Comparison of ENCODE assay signal across 8 cellular contexts in genomic region chr4:87103691-87104187, GRCh38.
DNase-seq lines count a peak whose midpoint lies in the region; ATAC-seq and TF ChIP-seq lines count a peak whose summit lies in the region.

No MANE protein-coding gene starts in this region.

- intact Hi-C loops in transverse colon (cut with DNase I; ENCODE audit: low total_unique reads), result loop anchor here (10.0 kb wide), 1 partner anchor 169 kb away; the partner anchor contains the start of gene AFF1

- no peaks in the 10 kb centered on the region for H3K9me3 Mint-ChIP-seq in activated T-cell treated with anti-CD3 and anti-CD28 coated beads, Interleukin-2, amount 50 U/mL, for 4 hours

- H3K36me3 Mint-ChIP-seq in activated T-cell treated with anti-CD3 and anti-CD28 coated beads, Interleukin-2, amount 50 U/mL, for 4 hours (ENCODE audit: insufficient read depth), result peaks cover 26% of the 10 kb centered on the region

- H3K9me3 ChIP-seq in liver (ENCODE audit: control insufficient read depth in 4 of 4, low read length in 3 of 4) (no peaks in the 10 kb centered on the region), transverse colon (no peaks in the 10 kb centered on the region)

- H3K27me3 ChIP-seq in liver (ENCODE audit: control insufficient read depth in 4 of 4, insufficient read depth in 4 of 4, low read length in 3 of 4) (no peaks in the 10 kb centered on the region), transverse colon (no peaks in the 10 kb centered on the region)

- H3K4me3 Mint-ChIP-seq in activated T-cell treated with anti-CD3 and anti-CD28 coated beads, Interleukin-2, amount 50 U/mL, for 4 hours, result peak overlapping the region; percentile 15

- ATAC-seq in activated T-cell treated with anti-CD3 and anti-CD28 coated beads, Interleukin-2, amount 50 U/mL, for 4 hours, result peak; percentile 71 to 75

- no peak for DNase-seq in activated T-cell treated with anti-CD3 and anti-CD28 coated beads, Interleukin-2, amount 50 U/mL, for 4 hours
- no peak for DNase-seq in activated T-cell treated with anti-CD3 and anti-CD28 coated beads, Interleukin-2, amount 50 U/mL, for 1 hour
- DNase-seq in astrocyte of the hippocampus (ENCODE audit: low read depth, low spot score) (peak; percentile 57), transverse colon (no peak), NCI-H2107 (lab: John Stamatoyannopoulos, UW) (no peak), NCI-H2171 (lab: John Stamatoyannopoulos, UW) (no peak)
- DNase-seq in activated CD4-positive, CD25-positive, alpha-beta regulatory T cell (lab: John Stamatoyannopoulos, UW), result no peak

- H3K9ac ChIP-seq in liver (ENCODE audit: low read depth in 1 of 2, low read length in 2 of 2), result no peak overlapping the region

- no peak for TF ChIP-seq RAD21 in liver (IDR thresholded peaks at IDR 0.05)

- H3K4me1 ChIP-seq in liver (ENCODE audit: control insufficient read depth in 4 of 4, insufficient read depth in 4 of 4, low read length in 3 of 4) (peaks cover 0 to 15% (median 12%) of the 10 kb centered on the region in 4 donors), transverse colon (peaks cover 17 to 62% (median 31%) of the 10 kb centered on the region in 4 donors)

- WGBS in liver, result 84% methylated on average over 2 of the region's 2 CpGs
- 35 to 36% methylated on average over 2 of the region's 2 CpGs for WGBS in transverse colon (ENCODE audit: low coverage in 1 of 2), 2 donors

- TF ChIP-seq CTCF in liver (IDR thresholded peaks at IDR 0.05; ENCODE audit: low read depth, low read length, missing input control), result no peak
- no peak for TF ChIP-seq CTCF in transverse colon (IDR thresholded peaks at IDR 0.05)

- TF ChIP-seq EP300 in transverse colon (IDR thresholded peaks at IDR 0.05; ENCODE audit: low read depth), result no peak

- TF ChIP-seq POLR2A in transverse colon (IDR thresholded peaks at IDR 0.05), result no peak

- H3K4me3 ChIP-seq in liver (ENCODE audit: low read depth in 1 of 3, low read length in 3 of 3) (no peak overlapping the region), transverse colon (no peak overlapping the region)

- H3K27me3 Mint-ChIP-seq in activated T-cell treated with anti-CD3 and anti-CD28 coated beads, Interleukin-2, amount 50 U/mL, for 4 hours (ENCODE audit: low read depth), result no peaks in the 10 kb centered on the region

- H3K27ac ChIP-seq in liver (ENCODE audit: low read depth in 1 of 2, low read length in 2 of 2) (peak overlapping the region; percentile 39 to 73), transverse colon (peak overlapping the region; percentile 72 to 79 (median 76))

- in situ Hi-C loops in transverse colon (cut with MboI; ENCODE audit: low pct_ligation_motif_present in 1 of 4, low pct_unique_long_range_greater_than_20kb in 1 of 4, low sequenced_read_pairs in 3 of 4), result no loop called here

- H3K4me1 Mint-ChIP-seq in activated T-cell treated with anti-CD3 and anti-CD28 coated beads, Interleukin-2, amount 50 U/mL, for 4 hours (ENCODE audit: low read depth), result peaks cover 66% of the 10 kb centered on the region

- H3K36me3 ChIP-seq in liver (ENCODE audit: control insufficient read depth in 4 of 4, insufficient read depth in 3 of 4, low read depth in 1 of 4, low read length in 3 of 4), result peaks cover 0 to 24% (median 14%) of the 10 kb centered on the region in 4 donors
- H3K36me3 ChIP-seq in transverse colon, result peaks cover 0 to 15% (median 4%) of the 10 kb centered on the region in 4 donors

TF ChIP-seq in liver, 16 proteins besides CTCF, POLR2A, EP300 and RAD21:
- TF ChIP-seq MAX (IDR thresholded peaks at IDR 0.05) (no peak), EGR1 (IDR thresholded peaks at IDR 0.05; ENCODE audit: low read depth in 2 of 2) (no peak), HNF4A (conservative IDR thresholded peaks at IDR 0.05) (no peak), ATF3 (IDR thresholded peaks at IDR 0.05) (no peak), RXRA (IDR thresholded peaks at IDR 0.05) (no peak), HNF4G (IDR thresholded peaks at IDR 0.05) (no peak), YY1 (IDR thresholded peaks at IDR 0.05) (no peak)
